Comparison of ENCODE assay signal across 28 cellular contexts in genomic region chr20:5207138-5207537, GRCh38.
"Had no signal": no experiment of that assay in that cellular context is flagged by ENCODE, and none has a peak within 500 bp of the region (broad histone marks: within the 10 kb centered on the region; RNA-seq: fewer than 3 reads in every experiment).

No MANE protein-coding gene starts in this region.

- H3K27ac Mint-ChIP-seq: stimulated activated memory B cell treated with anti-CD40 and anti-IgM and Interleukin-4, amounts not matched to agents 10 μg/mL and 1 μg/mL and 100 μg/mL, for 72 hours; stimulated activated naive B cell treated with anti-CD40 and anti-IgM and Interleukin-4, amounts not matched to agents 10 μg/mL and 1 μg/mL and 100 μg/mL, for 72 hours; stimulated activated naive CD8-positive, alpha-beta T cell treated with anti-CD3 and anti-CD28 coated beads, Interleukin-15, amount 100 ng/mL, for 72 hours; stimulated activated naive CD8-positive, alpha-beta T cell treated with anti-CD3 and anti-CD28 coated beads, Interleukin-15, Interleukin-2, amounts not matched to agents 100 ng/mL and 50 ng/mL, for 24 hours; type B pancreatic cell had no signal

- ATAC-seq: stimulated activated memory B cell treated with anti-CD40 and anti-IgM and Interleukin-4, amounts not matched to agents 10 μg/mL and 1 μg/mL and 100 μg/mL, for 72 hours; stimulated activated naive B cell treated with anti-CD40 and anti-IgM and Interleukin-4, amounts not matched to agents 10 μg/mL and 1 μg/mL and 100 μg/mL, for 72 hours; stimulated activated naive CD8-positive, alpha-beta T cell treated with anti-CD3 and anti-CD28 coated beads, Interleukin-15, amount 100 ng/mL, for 72 hours; stimulated activated naive CD8-positive, alpha-beta T cell treated with anti-CD3 and anti-CD28 coated beads, Interleukin-15, Interleukin-2, amounts not matched to agents 100 U/mL and 50 U/mL, for 24 hours; upper lobe of right lung had no signal

- H3K4me1 ChIP-seq: testis, thyroid gland, upper lobe of left lung, upper lobe of right lung, uterus had no signal

- H3K27me3 ChIP-seq: stomach, suprapubic skin, testis, thyroid gland, tibial artery, tibial nerve, transverse colon, upper lobe of left lung, upper lobe of right lung, uterus, vagina had no signal

- H3K27ac ChIP-seq: stomach, suprapubic skin, testis, thoracic aorta, thyroid gland, tibial artery, tibial nerve, transverse colon, upper lobe of left lung, upper lobe of right lung, uterus, vagina had no signal

- H3K4me1 Mint-ChIP-seq: stimulated activated naive CD8-positive, alpha-beta T cell treated with anti-CD3 and anti-CD28 coated beads, Interleukin-15, amount 100 ng/mL, for 72 hours had no signal

- DNase-seq: stimulated activated CD4-positive, alpha-beta T cell treated with anti-CD3 and anti-CD28 coated beads, Interleukin-2, amount 100 ng/mL, for 48 hours; stimulated activated CD4-positive, alpha-beta T cell treated with anti-CD3 and anti-CD28 coated beads, Interleukin-4, amount 100 ng/mL, for 1 hour; stimulated activated CD4-positive, alpha-beta T cell treated with anti-CD3 and anti-CD28 coated beads, Interleukin-4, amount 100 ng/mL, for 24 hours; stimulated activated CD4-positive, alpha-beta T cell treated with anti-CD3 and anti-CD28 coated beads, Interleukin-4, amount 100 ng/mL, for 4 hours; stimulated activated CD8-positive, alpha-beta memory T cell treated with anti-CD3 and anti-CD28 coated beads, Interleukin-4, amount 100 ng/mL, for 48 hours; stimulated activated naive B cell treated with anti-CD40 and anti-IgM and Interleukin-4, amounts not matched to agents 10 μg/mL and 1 μg/mL and 100 μg/mL, for 72 hours; stimulated activated naive CD4-positive, alpha-beta T cell; stimulated activated naive CD4-positive, alpha-beta T cell treated with Interleukin-2 at 50 U/mL for 16 hours; stimulated activated naive CD8-positive, alpha-beta T cell treated with anti-CD3 and anti-CD28 coated beads, Interleukin-15, amount 100 ng/mL, for 72 hours; stimulated activated naive CD8-positive, alpha-beta T cell treated with anti-CD3 and anti-CD28 coated beads, Interleukin-15, Interleukin-2, amounts not matched to agents 100 U/mL and 50 U/mL, for 24 hours; stomach; substantia nigra; testis; thyroid gland; tibial artery; transverse colon; trophoblast cell; upper lobe of left lung; upper lobe of right lung; uterus had no signal

- FAIRE-seq: urothelium cell line had no signal

- H3K4me3 Mint-ChIP-seq: stimulated activated memory B cell treated with anti-CD40 and anti-IgM and Interleukin-4, amounts not matched to agents 10 μg/mL and 1 μg/mL and 100 μg/mL, for 72 hours; stimulated activated naive B cell treated with anti-CD40 and anti-IgM and Interleukin-4, amounts not matched to agents 10 μg/mL and 1 μg/mL and 100 μg/mL, for 72 hours; stimulated activated naive CD8-positive, alpha-beta T cell treated with anti-CD3 and anti-CD28 coated beads, Interleukin-15, amount 100 ng/mL, for 72 hours; stimulated activated naive CD8-positive, alpha-beta T cell treated with anti-CD3 and anti-CD28 coated beads, Interleukin-15, Interleukin-2, amounts not matched to agents 100 ng/mL and 50 ng/mL, for 24 hours; type B pancreatic cell had no signal

- H3K9me3 ChIP-seq: stomach, suprapubic skin, testis, thoracic aorta, thyroid gland, tibial artery, transverse colon, upper lobe of left lung, upper lobe of right lung, uterus, vagina had no signal

- H3K9me3 Mint-ChIP-seq: stimulated activated memory B cell treated with anti-CD40 and anti-IgM and Interleukin-4, amounts not matched to agents 10 μg/mL and 1 μg/mL and 100 μg/mL, for 72 hours; stimulated activated naive B cell treated with anti-CD40 and anti-IgM and Interleukin-4, amounts not matched to agents 10 μg/mL and 1 μg/mL and 100 μg/mL, for 72 hours; stimulated activated naive CD8-positive, alpha-beta T cell treated with anti-CD3 and anti-CD28 coated beads, Interleukin-15, amount 100 ng/mL, for 72 hours; stimulated activated naive CD8-positive, alpha-beta T cell treated with anti-CD3 and anti-CD28 coated beads, Interleukin-15, Interleukin-2, amounts not matched to agents 100 ng/mL and 50 ng/mL, for 24 hours had no signal

- H3K4me3 ChIP-seq: stomach, suprapubic skin, testis, thoracic aorta, thyroid gland, tibial artery, tibial nerve, transverse colon, upper lobe of left lung, upper lobe of right lung, uterus, vagina had no signal

- H3K36me3 ChIP-seq: thoracic aorta, transverse colon, upper lobe of right lung, uterus, vagina had no signal
